ENCODE assay signal across 14 cellular contexts in genomic region chr2:108971661-108972566, GRCh38. TPM values are rescaled to one million over a fixed set of nuclear protein-coding genes. Genes with fewer than 3 reads are reported as not detected.
A peak's percentile ranks its signal among the peaks of the same experiment; 100 is the strongest.
DNase-seq lines count a peak whose midpoint lies in the region; ATAC-seq and TF ChIP-seq lines count a peak whose summit lies in the region.
"Had no signal": no experiment of that assay in that cellular context is flagged by ENCODE, and none has a peak within 500 bp of the region (broad histone marks: within the 10 kb centered on the region; RNA-seq: fewer than 3 reads in every experiment).

No MANE protein-coding gene starts in this region.

- H3K36me3 Mint-ChIP-seq in naive thymus-derived CD4-positive, alpha-beta T cell: peaks cover 0 to 23% (median 5%) of the 10 kb centered on the region in 5 donors
- H3K36me3 Mint-ChIP-seq in progenitor cell of endocrine pancreas (ENCODE audit: insufficient read depth): no peaks in the 10 kb centered on the region
- H3K36me3 Mint-ChIP-seq: stimulated activated memory B cell treated with anti-CD40 and anti-IgM and Interleukin-4, amounts not matched to agents 10 μg/mL and 1 μg/mL and 100 μg/mL, for 72 hours had no signal

- peak overlapping the region in 7 of 9 donors; percentile 43 to 85 (median 75) for H3K27ac Mint-ChIP-seq in naive thymus-derived CD4-positive, alpha-beta T cell
- H3K27ac Mint-ChIP-seq in progenitor cell of endocrine pancreas: no peak overlapping the region
- H3K27ac Mint-ChIP-seq: stimulated activated memory B cell treated with anti-CD40 and anti-IgM and Interleukin-4, amounts not matched to agents 10 μg/mL and 1 μg/mL and 100 μg/mL, for 72 hours had no signal

- TF ChIP-seq RAD21 in IMR-90 (IDR thresholded peaks at IDR 0.05; ENCODE audit: low read length): no peak

- H3K79me1 ChIP-seq in IMR-90 (ENCODE audit: low read depth in 1 of 2, low read length in 2 of 2): no peaks in the 10 kb centered on the region

- H2AFZ ChIP-seq in IMR-90 (replicated peaks; ENCODE audit: low read length, poor library complexity): no peak overlapping the region

- no peak overlapping the region for H4K5ac ChIP-seq in IMR-90 (ENCODE audit: low read depth, low read length)

- no peak overlapping the region for H3K9ac ChIP-seq in IMR-90 (ENCODE audit: low read depth, low read length)

- peaks cover 11 to 98% (median 90%) of the 10 kb centered on the region in 7 donors for H3K4me1 Mint-ChIP-seq in naive thymus-derived CD4-positive, alpha-beta T cell
- no peaks in the 10 kb centered on the region for H3K4me1 Mint-ChIP-seq in progenitor cell of endocrine pancreas (ENCODE audit: low read depth)
- H3K4me1 Mint-ChIP-seq: stimulated activated memory B cell treated with anti-CD40 and anti-IgM and Interleukin-4, amounts not matched to agents 10 μg/mL and 1 μg/mL and 100 μg/mL, for 72 hours had no signal

- H3K36me3 ChIP-seq in IMR-90 (ENCODE audit: control insufficient read depth, insufficient read depth, low read length) (no peaks in the 10 kb centered on the region), esophagus (ENCODE audit: control insufficient read depth in 2 of 2, insufficient read depth in 2 of 2, low read length in 1 of 2) (no peaks in the 10 kb centered on the region)
- H3K36me3 ChIP-seq in naive thymus-derived CD4-positive, alpha-beta T cell (ENCODE audit: control insufficient read depth in 2 of 3, insufficient read depth in 3 of 3, low read length in 3 of 3): peaks cover 0 to 15% (median 0%) of the 10 kb centered on the region in 3 experiments
- H3K36me3 ChIP-seq: esophagus muscularis mucosa had no signal

- POLR2A ChIA-PET in IMR-90 (lab: Charles Lee; ENCODE audit: unreplicated experiment): no interaction called here
- POLR2A ChIA-PET in naive thymus-derived CD4-positive, alpha-beta T cell (lab: Charles Lee): interaction anchor here (1.0 to 1.7 kb wide), 4 partner anchors 9 to 17 kb away, joined by 3 to 5 read pairs (median 4); partner anchors contain the start of gene EDAR

- in situ Hi-C loops in Caki2 (cut with HindIII; ENCODE audit: low pct_unique_long_range_greater_than_20kb, low sequenced_read_pairs) (no loop called here), IMR-90 (cut with MboI; ENCODE audit: low sequenced_read_pairs) (no loop called here)

- dilution Hi-C loops in IMR-90 (cut with HindIII; ENCODE audit: low sequenced_read_pairs, unreplicated experiment): no loop called here

- TF ChIP-seq CTCF in IMR-90 (conservative IDR thresholded peaks at IDR 0.05; ENCODE audit: low read depth, low read length): no peak
- TF ChIP-seq CTCF in progenitor cell of endocrine pancreas (IDR thresholded peaks at IDR 0.05; ENCODE audit: unreplicated experiment): no peak

- peak overlapping the region; percentile 20 for H2AK9ac ChIP-seq in IMR-90 (replicated peaks; ENCODE audit: low read depth, low read length, poor library complexity)

- no peak overlapping the region for H4K8ac ChIP-seq in IMR-90 (ENCODE audit: low read depth in 2 of 2, low read length in 2 of 2)

- H3K4me3 Mint-ChIP-seq in naive thymus-derived CD4-positive, alpha-beta T cell: peak overlapping the region in 8 of 10 donors; percentile 6 to 79 (median 60)
- H3K4me3 Mint-ChIP-seq in progenitor cell of endocrine pancreas (ENCODE audit: low read depth): no peak overlapping the region
- H3K4me3 Mint-ChIP-seq: activated T-cell treated with anti-CD3 and anti-CD28 coated beads, Interleukin-2, amount 50 U/mL, for 4 hours; stimulated activated memory B cell treated with anti-CD40 and anti-IgM and Interleukin-4, amounts not matched to agents 10 μg/mL and 1 μg/mL and 100 μg/mL, for 72 hours had no signal

- H3K27ac ChIP-seq in IMR-90 (ENCODE audit: insufficient read depth, low read length): no peak overlapping the region
- H3K27ac ChIP-seq in esophagus (ENCODE audit: low read depth in 2 of 2, low read length in 1 of 2): peak overlapping the region; percentile 98
- no peak overlapping the region for H3K27ac ChIP-seq in naive thymus-derived CD4-positive, alpha-beta T cell (ENCODE audit: low read depth, low read length)
- H3K27ac ChIP-seq: esophagus muscularis mucosa had no signal

- H3K27me3 ChIP-seq in IMR-90 (ENCODE audit: control insufficient read depth, insufficient read depth, low read length) (peaks cover 62% of the 10 kb centered on the region), esophagus (ENCODE audit: control insufficient read depth in 1 of 2, insufficient read depth in 2 of 2, low read length in 2 of 2) (no peaks in the 10 kb centered on the region)
- H3K27me3 ChIP-seq in naive thymus-derived CD4-positive, alpha-beta T cell (ENCODE audit: control insufficient read depth in 2 of 2, insufficient read depth in 2 of 2, low read length in 2 of 2): no peaks in the 10 kb centered on the region

- no peak overlapping the region for H3K14ac ChIP-seq in IMR-90 (replicated peaks; ENCODE audit: low read depth, low read length)

- H3K56ac ChIP-seq in IMR-90 (ENCODE audit: extremely low read depth, insufficient read depth, low read length): no peak overlapping the region

- H3K9me3 ChIP-seq in IMR-90 (ENCODE audit: control insufficient read depth, insufficient read depth, low read length): no peaks in the 10 kb centered on the region; the same call in 1 of the 2 replicates
- H3K9me3 ChIP-seq in esophagus (ENCODE audit: control insufficient read depth in 2 of 2, insufficient read depth in 1 of 2, low read depth in 1 of 2, low read length in 1 of 2): no peaks in the 10 kb centered on the region
- no peaks in the 10 kb centered on the region for H3K9me3 ChIP-seq in naive thymus-derived CD4-positive, alpha-beta T cell (ENCODE audit: control insufficient read depth in 2 of 3, low read length in 3 of 3)
- H3K9me3 ChIP-seq: esophagus muscularis mucosa had no signal

- no peak overlapping the region for H2AK5ac ChIP-seq in IMR-90 (ENCODE audit: low read depth, low read length)

- H3K4me1 ChIP-seq in IMR-90 (ENCODE audit: control insufficient read depth, insufficient read depth, low read length) (no peaks in the 10 kb centered on the region), esophagus (ENCODE audit: control insufficient read depth in 2 of 2, insufficient read depth in 2 of 2, low read length in 1 of 2) (peaks cover 2 to 25% of the 10 kb centered on the region in 2 donors)
- H3K4me1 ChIP-seq in naive thymus-derived CD4-positive, alpha-beta T cell (ENCODE audit: control insufficient read depth in 2 of 2, insufficient read depth in 2 of 2, low read length in 2 of 2): peaks cover 0 to 56% of the 10 kb centered on the region in 2 donors
- H3K4me1 ChIP-seq: esophagus muscularis mucosa had no signal

- H3K18ac ChIP-seq in IMR-90 (ENCODE audit: low read depth, low read length): no peak overlapping the region

- H4K20me1 ChIP-seq in IMR-90 (ENCODE audit: insufficient read depth, low read length): no peaks in the 10 kb centered on the region

- H3K9me3 Mint-ChIP-seq in naive thymus-derived CD4-positive, alpha-beta T cell: no peaks in the 10 kb centered on the region
- no peaks in the 10 kb centered on the region for H3K9me3 Mint-ChIP-seq in progenitor cell of endocrine pancreas (ENCODE audit: low read depth)
- H3K9me3 Mint-ChIP-seq: activated T-cell treated with anti-CD3 and anti-CD28 coated beads, Interleukin-2, amount 50 U/mL, for 4 hours; stimulated activated memory B cell treated with anti-CD40 and anti-IgM and Interleukin-4, amounts not matched to agents 10 μg/mL and 1 μg/mL and 100 μg/mL, for 72 hours had no signal

- no peak for ATAC-seq in IMR-90 (ENCODE audit: low read depth)
- no peak for ATAC-seq in naive thymus-derived CD4-positive, alpha-beta T cell
- ATAC-seq in GM19397 (IDR thresholded peaks at IDR 0.05; ENCODE audit: unreplicated experiment): no peak
- ATAC-seq: stimulated activated memory B cell treated with anti-CD40 and anti-IgM and Interleukin-4, amounts not matched to agents 10 μg/mL and 1 μg/mL and 100 μg/mL, for 72 hours had no signal

- no peak overlapping the region for H2BK20ac ChIP-seq in IMR-90 (ENCODE audit: low read depth, low read length)

- no peak overlapping the region for H3K4ac ChIP-seq in IMR-90 (ENCODE audit: low read depth, low read length)

- H3K23ac ChIP-seq in IMR-90 (ENCODE audit: low read depth, low read length): no peak overlapping the region

- DNase-seq in Caki2 (ENCODE audit: low read depth) (peak; percentile 87), IMR-90 (no peak), GOT3 (lab: John Stamatoyannopoulos, UW) (no peak), anterior cingulate cortex (lab: John Stamatoyannopoulos, UW) (no peak), progenitor cell of endocrine pancreas (ENCODE audit: low spot score, unreplicated experiment) (no peak)
- DNase-seq in naive thymus-derived CD4-positive, alpha-beta T cell: no peak
- DNase-seq: activated T-cell treated with anti-CD3 and anti-CD28 coated beads, Interleukin-2, amount 50 U/mL, for 4 hours; Karpas-422; NCI-H345; nucleus accumbens had no signal

- no peaks in the 10 kb centered on the region for H3K27me3 Mint-ChIP-seq in naive thymus-derived CD4-positive, alpha-beta T cell
- H3K27me3 Mint-ChIP-seq in progenitor cell of endocrine pancreas: peaks cover 27% of the 10 kb centered on the region

- no peak for TF ChIP-seq POLR2A in IMR-90 (IDR thresholded peaks at IDR 0.05; ENCODE audit: low read depth, low read length)

- no TSS peak for BruUV-seq in IMR-90 (replicated peaks; lab: Mats Ljungman, UMichigan)

- H3K9me1 ChIP-seq in IMR-90 (ENCODE audit: insufficient read depth, low read length): no peaks in the 10 kb centered on the region

- no peak overlapping the region for H4K91ac ChIP-seq in IMR-90 (ENCODE audit: insufficient read depth, low read depth, low read length)

- H2BK15ac ChIP-seq in IMR-90 (ENCODE audit: low read depth, low read length): no peak overlapping the region

- WGBS in IMR-90 (ENCODE audit: extremely low coverage in 2 of 2, insufficient read length in 1 of 2), 2 experiments: 77% methylated on average over 11 of the region's 22 CpGs; no CpG with 5 or more reads in 1 of the 2 experiments
- 41 to 50% methylated on average over 22 of the region's 22 CpGs for WGBS in esophagus, 2 donors

- H2BK5ac ChIP-seq in IMR-90 (ENCODE audit: low read depth, low read length, poor library complexity, severe bottlenecking): no peak overlapping the region

- intact Hi-C loops in IMR-90 (cut with micrococcal nuclease): no loop called here
- intact Hi-C loops in naive thymus-derived CD4-positive, alpha-beta T cell (cut with micrococcal nuclease): no loop called here

- CTCF ChIA-PET in IMR-90 (lab: Yijun Ruan, JAX): no interaction called here
- CTCF ChIA-PET in naive thymus-derived CD4-positive, alpha-beta T cell (lab: Charles Lee): interaction anchor here (1.7 kb wide), 1 partner anchor 15 kb away, joined by 4 read pairs; no protein-coding TSS in a partner anchor

- no peak overlapping the region for H3K4me2 ChIP-seq in IMR-90 (ENCODE audit: low read depth, low read length)

- no peak overlapping the region for H2BK120ac ChIP-seq in IMR-90 (ENCODE audit: low read depth, low read length)

- H3K4me3 ChIP-seq in IMR-90 (ENCODE audit: insufficient read depth, low read depth, low read length) (no peak overlapping the region), esophagus (ENCODE audit: low read depth in 1 of 2, low read length in 2 of 2) (no peak overlapping the region)
- no peak overlapping the region for H3K4me3 ChIP-seq in naive thymus-derived CD4-positive, alpha-beta T cell (ENCODE audit: low read length)
- H3K4me3 ChIP-seq: esophagus muscularis mucosa had no signal

RNA-seq across cellular contexts. Expression of gene EDAR, which starts 17.1 kb away (rescaled TPM):
- total RNA-seq in Caki2 (2014; rRNA removed; shearing (Covaris generic); ENCODE audit: low replicate concordance): not detected in 2 replicates
- not detected in 2 replicates for total RNA-seq in IMR-90 (2012; rRNA removed)
- polyA plus RNA-seq in IMR-90 (2012; rRNA removed): not detected in 2 replicates
- not detected in 2 replicates for polyA plus RNA-seq in IMR-90 (2012; cell fraction: cytosol; rRNA removed)
- not detected in 2 replicates for polyA plus RNA-seq in IMR-90 (2012; cell fraction: nucleus; rRNA removed; ENCODE audit: low replicate concordance)
- polyA plus RNA-seq in esophagus: 1 to 10 TPM; 1.3 to 2.3 TPM
- 10 to 100 TPM in 4 of 5 experiments, under 1 TPM in 1; 0.17 to 26.8 (median 21.6) TPM for total RNA-seq in naive thymus-derived CD4-positive, alpha-beta T cell
- 10 to 100 TPM; 11.9 to 24.3 TPM for polyA plus RNA-seq in naive thymus-derived CD4-positive, alpha-beta T cell
- 0.24 and 0.69 TPM in 2 replicates for total RNA-seq in progenitor cell of endocrine pancreas
- total RNA-seq: esophagus muscularis mucosa had no signal

Comparison
In these comparisons a context has a peak if more than half of its experiments do, and no peak if none do; other contexts are left out.
1. H3K27ac ChIP-seq: peak in esophagus (2 of 2); none in IMR-90 (single experiment) and naive thymus-derived CD4-positive, alpha-beta T cell (single experiment).